Comparison of ENCODE assay signal across 15 cellular contexts in genomic region chr5:116771466-116772151, GRCh38.
A peak's percentile ranks its signal among the peaks of the same experiment; 100 is the strongest.
DNase-seq lines count a peak whose midpoint lies in the region; ATAC-seq and TF ChIP-seq lines count a peak whose summit lies in the region.
"Had no signal": no experiment of that assay in that cellular context is flagged by ENCODE, and none has a peak within 500 bp of the region (broad histone marks: within the 10 kb centered on the region; RNA-seq: fewer than 3 reads in every experiment).

No MANE protein-coding gene starts in this region.

- TF ChIP-seq CTCF in fibroblast of villous mesenchyme (IDR thresholded peaks at IDR 0.05; ENCODE audit: insufficient read depth, low read depth, low read length), result no peak
- TF ChIP-seq CTCF in neural progenitor cell (IDR thresholded peaks at IDR 0.05), result no peak
- TF ChIP-seq CTCF in upper lobe of right lung (IDR thresholded peaks at IDR 0.05), result no peak

- H3K36me3 ChIP-seq in adipocyte (ENCODE audit: control insufficient read depth, insufficient read depth, low read length, severe bottlenecking) (no peaks in the 10 kb centered on the region), neural progenitor cell (no peaks in the 10 kb centered on the region), upper lobe of right lung (no peaks in the 10 kb centered on the region)
- H3K36me3 ChIP-seq: tibial artery had no signal

- H3K9me3 Mint-ChIP-seq in neural progenitor cell, result no peaks in the 10 kb centered on the region

- H3K27me3 ChIP-seq in adipocyte (replicated peaks; ENCODE audit: control insufficient read depth, insufficient read depth, low read length) (no peaks in the 10 kb centered on the region), neural progenitor cell (no peaks in the 10 kb centered on the region), upper lobe of right lung (no peaks in the 10 kb centered on the region)
- H3K27me3 ChIP-seq: tibial artery had no signal

- H3K9ac ChIP-seq in adipocyte (ENCODE audit: low read length) (no peak overlapping the region), neural progenitor cell (no peak overlapping the region)

- H3K27ac ChIP-seq in neural progenitor cell, result no peak overlapping the region
- H3K27ac ChIP-seq in upper lobe of right lung, result no peak overlapping the region
- H3K27ac ChIP-seq: A549, tibial artery had no signal

- H3K27me3 Mint-ChIP-seq in neural progenitor cell (ENCODE audit: insufficient read depth, low read depth), result peaks cover 24% of the 10 kb centered on the region

- H3K4me2 ChIP-seq in neural progenitor cell, result no peak overlapping the region
- H3K4me2 ChIP-seq: A549 had no signal

- no peaks in the 10 kb centered on the region for H3K36me3 Mint-ChIP-seq in neural progenitor cell

- H3K4me1 ChIP-seq in adipocyte (ENCODE audit: control insufficient read depth, insufficient read depth, low read length) (peaks cover 16% of the 10 kb centered on the region), neural progenitor cell (peaks cover 49% of the 10 kb centered on the region), upper lobe of right lung (no peaks in the 10 kb centered on the region)
- H3K4me1 ChIP-seq: tibial artery had no signal

- DNase-seq in Ammon's horn (ENCODE audit: low spot score), result peak; percentile 35
- DNase-seq in adipocyte (ENCODE audit: low read depth), result peak; percentile 1
- DNase-seq in fibroblast of villous mesenchyme (ENCODE audit: low read depth), result peak; percentile 5
- peak; percentile 16 for DNase-seq in neural progenitor cell (ENCODE audit: low spot score)
- DNase-seq in upper lobe of right lung, result no peak
- DNase-seq in OCI-M1 (lab: John Stamatoyannopoulos, UW), result no peak
- DNase-seq: DMS79, kidney, NCI-H748 treated with DMSO at 0.1 percent for 48 hours, occipital lobe had no signal

- ATAC-seq in GM21737 (IDR thresholded peaks at IDR 0.05; ENCODE audit: unreplicated experiment) (no peak), GM19023 (IDR thresholded peaks at IDR 0.05; ENCODE audit: unreplicated experiment) (no peak), upper lobe of right lung (no peak)
- ATAC-seq: A549, Panc1 had no signal

- H4K20me1 ChIP-seq in neural progenitor cell (ENCODE audit: low read depth), result no peaks in the 10 kb centered on the region

- peak overlapping the region; percentile 49 for H3K4me3 ChIP-seq in adipocyte (ENCODE audit: low read length)
- H3K4me3 ChIP-seq in fibroblast of villous mesenchyme (ENCODE audit: low read depth, low read length), result no peak overlapping the region
- no peak overlapping the region for H3K4me3 ChIP-seq in neural progenitor cell
- H3K4me3 ChIP-seq in upper lobe of right lung, result no peak overlapping the region
- H3K4me3 ChIP-seq: A549, tibial artery had no signal

- peaks cover 32% of the 10 kb centered on the region for H3K4me1 Mint-ChIP-seq in neural progenitor cell

- intact Hi-C loops in upper lobe of right lung (cut with DNase I), result no loop called here

- no peak overlapping the region for H2AFZ ChIP-seq in neural progenitor cell (replicated peaks)

- H3K79me2 ChIP-seq in neural progenitor cell (ENCODE audit: low read depth), result no peaks in the 10 kb centered on the region

- no peak overlapping the region for H3K4me3 Mint-ChIP-seq in neural progenitor cell

- peaks cover 29% of the 10 kb centered on the region for H3F3A ChIP-seq in neural progenitor cell (ENCODE audit: low read depth)

- no peaks in the 10 kb centered on the region for H3K9me3 ChIP-seq in adipocyte (ENCODE audit: control insufficient read depth, low read length)
- no peaks in the 10 kb centered on the region for H3K9me3 ChIP-seq in neural progenitor cell (ENCODE audit: low read depth)
- H3K9me3 ChIP-seq in upper lobe of right lung, result no peaks in the 10 kb centered on the region
- H3K9me3 ChIP-seq: A549, tibial artery had no signal

- H3K27ac Mint-ChIP-seq in neural progenitor cell, result no peak overlapping the region

Comparison
In these comparisons a context has a peak if more than half of its experiments do, and no peak if none do; other contexts are left out.
1. DNase-seq: peak in Ammon's horn (single experiment), adipocyte (single experiment), fibroblast of villous mesenchyme (single experiment) and neural progenitor cell (single experiment); none in upper lobe of right lung (single experiment) and OCI-M1 (single experiment).